In the genomic region with DNA sequence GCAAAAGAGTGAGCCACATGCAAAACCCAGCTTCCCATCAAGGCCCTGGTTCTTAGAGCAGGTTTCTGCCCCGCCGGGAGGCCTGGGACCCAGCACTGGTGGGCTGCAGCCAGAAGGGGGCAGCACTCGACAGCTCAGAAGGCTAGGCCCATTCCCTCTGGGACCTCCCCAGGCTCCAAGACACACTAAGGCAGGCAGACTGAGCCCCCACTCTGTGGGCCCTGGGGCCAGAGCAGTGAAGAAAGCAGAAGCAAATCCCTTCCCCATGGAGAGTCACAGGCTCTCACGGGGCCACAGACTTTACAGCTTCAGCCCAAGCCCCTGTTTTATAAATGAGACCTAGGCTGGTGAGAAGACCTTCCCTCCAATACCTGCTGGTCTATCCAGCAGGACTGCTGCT, we compare ENCODE assay signal across 8 cellular contexts.
DNase-seq lines count a peak whose midpoint lies in the region; ATAC-seq, FAIRE-seq and TF ChIP-seq lines count a peak whose summit lies in the region.

No MANE protein-coding gene starts in this region.

- POLR2A ChIA-PET in GM12878 (lab: Charles Lee), result interaction anchor here (0.6 to 2.0 kb wide), 6 partner anchors 9 to 214 kb away, joined by 3 to 7 read pairs (median 4); no protein-coding TSS in a partner anchor

- in situ Hi-C loops in GM12878 (cut with MboI), result loop anchor here (5.0 kb wide), 2 partner anchors 210 to 285 kb away; no protein-coding TSS in a partner anchor

- CTCF ChIA-PET in GM12878 (lab: Yijun Ruan, JAX), result interaction anchor here (0.5 to 12.1 kb wide), 34 partner anchors 9 to 357 kb away, joined by 3 to 512 read pairs (median 4); partner anchors contain the start of gene ABCC4

- 11% methylated on average over 4 of the region's 4 CpGs for WGBS in GM12878 (ENCODE audit: insufficient coverage, insufficient replicate concordance, low lambda C conversion rate, missing lambda C conversion rate)

- H4K20me1 ChIP-seq in GM12878 (ENCODE audit: control insufficient read depth, insufficient read depth), result no peaks in the 10 kb centered on the region

- RAD21 ChIA-PET in GM12878 (lab: Charles Lee; ENCODE audit: unreplicated experiment), result interaction anchor here (0.6 to 7.8 kb wide), 25 partner anchors 9 to 282 kb away, joined by 3 to 290 read pairs (median 5); partner anchors contain the start of gene ABCC4

- H3K4me3 ChIP-seq in GM12878, result no peak overlapping the region

- no peaks in the 10 kb centered on the region for H3K79me2 ChIP-seq in GM12878 (ENCODE audit: control insufficient read depth, insufficient read depth, low read length)

- peaks cover 15 to 16% of the 10 kb centered on the region in 2 experiments for H3K36me3 ChIP-seq in GM12878 (ENCODE audit: control insufficient read depth in 2 of 2, insufficient read depth in 2 of 2, low read length in 1 of 2)

- DNase-seq in NK-92 treated with Interleukin-12 subunit alpha and Interleukin-12 subunit beta, amount 100 ng/mL, for 24 hours (lab: John Stamatoyannopoulos, UW), result peak; percentile 23
- DNase-seq in NK-92 (lab: John Stamatoyannopoulos, UW; ENCODE audit: unreplicated experiment) (no peak), NCI-H1092 (lab: John Stamatoyannopoulos, UW) (peak; percentile 72), T1000 (lab: John Stamatoyannopoulos, UW) (peak; percentile 54), GM12878 (ENCODE audit: low read depth, low spot score) (peak; percentile 45), iPS-NIHi7 (ENCODE audit: extremely low spot score) (peak; percentile 85)
- peak; percentile 45 to 76 (median 59) for DNase-seq in stimulated activated CD4-positive, alpha-beta T cell treated with anti-CD3 and anti-CD28 coated beads, Interleukin-12 subunit alpha, Interleukin-12 subunit beta, amount 100 ng/mL, for 48 hours (ENCODE audit: low read depth in 2 of 3, low spot score in 1 of 3)

- intact Hi-C loops in GM12878 (cut with micrococcal nuclease; ENCODE audit: unreplicated experiment), result loop anchor here (1.0 to 5.0 kb wide), 3 partner anchors 70 to 188 kb away; no protein-coding TSS in a partner anchor

- TF ChIP-seq RAD21 in GM12878 (IDR thresholded peaks at IDR 0.05; ENCODE audit: insufficient read depth, low read depth, low read length), result peak; percentile 92

- no peak for FAIRE-seq in GM12878 (lab: Jason Lieb, UNC)

- H3K27ac ChIP-seq in GM12878 (ENCODE audit: control insufficient read depth, insufficient read depth), result peak overlapping the region; percentile 20; the same call in 1 of the 2 replicates

- H3K27me3 ChIP-seq in GM12878 (replicated peaks in 1 of 2; ENCODE audit: control insufficient read depth in 2 of 2, insufficient read depth in 2 of 2, low read length in 1 of 2), result no peaks in the 10 kb centered on the region

- no peak for TF ChIP-seq POLR2A in GM12878 (IDR thresholded peaks at IDR 0.05; ENCODE audit: low read depth, low read length)

- no peak for TF ChIP-seq EP300 in GM12878 (IDR thresholded peaks at IDR 0.05; ENCODE audit: borderline replicate concordance in 1 of 2, control insufficient read depth in 1 of 2, low read depth in 2 of 2, low read length in 2 of 2)

- H3K9ac ChIP-seq in GM12878 (ENCODE audit: control insufficient read depth, insufficient read depth, low read length), result no peak overlapping the region

- no peaks in the 10 kb centered on the region for H3K9me3 ChIP-seq in GM12878 (replicated peaks; ENCODE audit: control insufficient read depth, insufficient read depth, low read length)

- ATAC-seq in HG02759 (IDR thresholded peaks at IDR 0.05; ENCODE audit: unreplicated experiment), result peak; percentile 97
- ATAC-seq in GM12878, result peak; percentile 99

- TF ChIP-seq CTCF in GM12878 (IDR thresholded peaks at IDR 0.05 in 2 of 3, conservative IDR thresholded peaks at IDR 0.05 in 1 of 3; ENCODE audit: control insufficient read depth in 2 of 3, extremely low read depth in 1 of 3, insufficient read depth in 1 of 3, low read depth in 3 of 3, low read length in 3 of 3), result peak; percentile 94 to 98 (median 97)

- no peak overlapping the region for H2AFZ ChIP-seq in GM12878 (ENCODE audit: control insufficient read depth, low read depth, low read length)

- peaks cover 4% of the 10 kb centered on the region; the same call in 1 of the 2 replicates for H3K4me1 ChIP-seq in GM12878 (ENCODE audit: control insufficient read depth, insufficient read depth, low read length)

- SMC1A ChIA-PET in GM12878 (lab: Charles Lee; ENCODE audit: uncharacterized antibody, unreplicated experiment), result interaction anchor here (0.7 to 9.1 kb wide), 22 partner anchors 10 to 572 kb away, joined by 3 to 247 read pairs (median 4); partner anchors contain the start of gene ABCC4

- BruUV-seq in GM12878 (replicated peaks; lab: Mats Ljungman, UMichigan), result no TSS peak

- H3K4me2 ChIP-seq in GM12878 (ENCODE audit: control insufficient read depth, insufficient read depth), result no peak overlapping the region

TF ChIP-seq in GM12878, 131 proteins besides CTCF, POLR2A, EP300 and RAD21:
- TF ChIP-seq YY1 (IDR thresholded peaks at IDR 0.05; ENCODE audit: low read depth, low read length), result peak; percentile 79
- peak; percentile 64 for TF ChIP-seq RELA (IDR thresholded peaks at IDR 0.05; ENCODE audit: borderline replicate concordance, partially characterized antibody)
- no peak for TF ChIP-seq NRF1 (conservative IDR thresholded peaks at IDR 0.05; ENCODE audit: low read depth, low read length)
- no peak for TF ChIP-seq TCF3 (IDR thresholded peaks at IDR 0.05; ENCODE audit: borderline replicate concordance, insufficient read depth, low read depth, low read length)
- peak; percentile 97 for TF ChIP-seq SMC3 (IDR thresholded peaks at IDR 0.05; ENCODE audit: borderline replicate concordance, low read length)
- TF ChIP-seq EED (IDR thresholded peaks at IDR 0.05; ENCODE audit: low read depth), result peak; percentile 46; the same call in 1 of the 2 replicates
- 0 out of 2 replicates have a peak, but pooled peaks have one; percentile 36 for TF ChIP-seq HDGF (IDR thresholded peaks at IDR 0.05)
- TF ChIP-seq NBN (IDR thresholded peaks at IDR 0.05), result 0 out of 2 replicates have a peak, but pooled peaks have one; percentile 53
- TF ChIP-seq MEF2B (IDR thresholded peaks at IDR 0.05; ENCODE audit: partially characterized antibody, poor library complexity, severe bottlenecking), result peak; percentile 92
